In genomic region chr12:79420146-79420618, GRCh38 we compare ENCODE assay signal across 8 cellular contexts.
A peak's percentile ranks its signal among the peaks of the same experiment; 100 is the strongest.
DNase-seq lines count a peak whose midpoint lies in the region; ATAC-seq lines count a peak whose summit lies in the region.

No MANE protein-coding gene starts in this region.

- no peaks in the 10 kb centered on the region for H3K4me1 Mint-ChIP-seq in T-helper 17 cell

- H3K4me2 ChIP-seq in trophoblast cell (ENCODE audit: low read length): no peak overlapping the region

- no peak overlapping the region for H3K23ac ChIP-seq in trophoblast cell (ENCODE audit: low read length)

- no peaks in the 10 kb centered on the region for H3K36me3 ChIP-seq in trophoblast cell (ENCODE audit: control insufficient read depth in 1 of 2, insufficient read depth in 2 of 2, low read length in 2 of 2)

- H3K4ac ChIP-seq in trophoblast cell (ENCODE audit: low read depth, low read length): no peak overlapping the region

- H3K9me3 ChIP-seq in trophoblast cell (ENCODE audit: insufficient read depth, low read depth, low read length) (no peaks in the 10 kb centered on the region), T-helper 17 cell (ENCODE audit: control insufficient read depth, low read length, poor library complexity, severe bottlenecking) (no peaks in the 10 kb centered on the region)

- no peak overlapping the region for H3K4me3 Mint-ChIP-seq in T-helper 17 cell

- no peak overlapping the region for H2BK5ac ChIP-seq in trophoblast cell (ENCODE audit: low read depth, low read length, poor library complexity)

- ATAC-seq in esophagus mucosa: peak; percentile 72
- no peak for ATAC-seq in T-helper 17 cell

- H3K27me3 Mint-ChIP-seq in T-helper 17 cell: no peaks in the 10 kb centered on the region

- H3K79me2 ChIP-seq in trophoblast cell (ENCODE audit: control insufficient read depth, insufficient read depth, low read length, poor library complexity): peaks cover 2% of the 10 kb centered on the region

- no peak overlapping the region for H4K8ac ChIP-seq in trophoblast cell (ENCODE audit: low read depth, low read length)

- no peak overlapping the region for H3K18ac ChIP-seq in trophoblast cell (ENCODE audit: low read length)

- no peak overlapping the region for H2AK5ac ChIP-seq in trophoblast cell (ENCODE audit: low read length)

- H2BK12ac ChIP-seq in trophoblast cell (ENCODE audit: low read length): no peak overlapping the region

- no peak overlapping the region for H2AFZ ChIP-seq in trophoblast cell (ENCODE audit: insufficient read depth, low read length, poor library complexity)

- no peak overlapping the region for H3K14ac ChIP-seq in trophoblast cell (ENCODE audit: low read length)

- H2BK120ac ChIP-seq in trophoblast cell (ENCODE audit: insufficient read depth, low read length, poor library complexity): no peak overlapping the region

- DNase-seq in NCI-H2107 treated with DMSO at 0.1 percent for 48 hours (lab: John Stamatoyannopoulos, UW; ENCODE audit: unreplicated experiment) (peak; percentile 20), NCI-H2107 (lab: John Stamatoyannopoulos, UW) (no peak), NCI-H69 (lab: John Stamatoyannopoulos, UW) (peak; percentile 34), trophoblast cell (peak; percentile 34 to 86), T-helper 17 cell (no peak), SKM-1 treated with dmso at 0.1 percent for 144 hours (lab: John Stamatoyannopoulos, UW; ENCODE audit: unreplicated experiment) (no peak)
- no peak for DNase-seq in activated CD4-positive, alpha-beta T cell treated with anti-CD3 and anti-CD28 coated beads for 4 hours

- no peak overlapping the region for H3K9ac ChIP-seq in trophoblast cell (ENCODE audit: low read length)

- H3K27ac ChIP-seq in trophoblast cell (ENCODE audit: low read depth, low read length): peak overlapping the region; percentile 89

- no peaks in the 10 kb centered on the region for H3K27me3 ChIP-seq in trophoblast cell (ENCODE audit: insufficient read depth, low read length)

- H4K12ac ChIP-seq in trophoblast cell (ENCODE audit: low read depth, low read length): no peak overlapping the region

- no peak overlapping the region for H3K27ac Mint-ChIP-seq in T-helper 17 cell

- H3K79me1 ChIP-seq in trophoblast cell (ENCODE audit: low read length): peaks cover 16% of the 10 kb centered on the region

- no peak overlapping the region for H3K4me3 ChIP-seq in trophoblast cell (ENCODE audit: low read depth, low read length)

- peaks cover 6 to 16% of the 10 kb centered on the region in 2 experiments for H3K4me1 ChIP-seq in trophoblast cell (ENCODE audit: control insufficient read depth in 1 of 2, insufficient read depth in 2 of 2, low read length in 2 of 2)

- no peak overlapping the region for H4K91ac ChIP-seq in trophoblast cell (ENCODE audit: low read depth, low read length)

- no peaks in the 10 kb centered on the region for H3K36me3 Mint-ChIP-seq in T-helper 17 cell (ENCODE audit: low read depth)

Comparison
In these comparisons a context has a peak if more than half of its experiments do, and no peak if none do; other contexts are left out.
1. DNase-seq: peak in NCI-H2107 treated with DMSO at 0.1 percent for 48 hours (single experiment), NCI-H69 (single experiment) and trophoblast cell (2 of 2); none in NCI-H2107 (single experiment), T-helper 17 cell (0 of 3), SKM-1 treated with dmso at 0.1 percent for 144 hours (single experiment) and activated CD4-positive, alpha-beta T cell treated with anti-CD3 and anti-CD28 coated beads for 4 hours (0 of 2).